Comparison of ENCODE assay signal across 8 cellular contexts in the genomic region with DNA sequence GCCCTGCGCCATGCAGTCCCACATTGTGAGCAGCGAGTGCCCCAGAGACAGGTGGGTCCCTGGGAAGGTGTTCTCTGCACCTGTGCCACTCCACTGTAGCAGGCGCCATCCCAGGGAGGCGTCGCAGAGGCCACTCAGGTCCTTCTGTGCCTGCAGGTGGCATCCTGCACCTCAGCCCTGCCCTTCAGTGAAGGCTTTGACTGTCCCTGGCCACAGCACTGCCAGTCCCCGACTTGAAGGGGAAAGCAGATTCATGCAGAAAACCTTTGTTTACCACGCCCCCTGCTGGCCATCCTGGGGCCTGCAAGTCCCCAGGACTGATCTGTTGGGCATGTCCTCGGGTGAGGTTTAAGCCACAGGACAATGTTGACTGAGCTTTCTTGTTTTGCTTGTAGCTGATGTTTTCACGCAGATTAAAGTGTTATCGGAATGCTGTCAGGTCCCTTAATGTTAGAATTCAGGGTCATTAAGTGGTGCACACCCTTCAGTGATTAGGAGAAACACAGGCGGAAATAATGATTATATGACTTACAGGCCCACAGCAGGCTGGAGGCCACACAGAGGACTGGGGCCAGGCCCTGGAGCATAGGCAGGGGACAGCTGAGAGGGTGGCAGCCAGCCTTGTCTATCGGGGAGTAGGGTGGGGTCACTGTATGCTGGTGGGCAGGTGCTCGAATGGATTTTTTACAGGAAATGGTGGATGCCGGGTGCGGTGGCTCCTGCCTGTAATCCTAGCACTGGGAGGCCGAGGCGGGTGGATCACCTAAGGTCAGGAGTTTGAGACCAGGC. TPM values are rescaled to one million over a fixed set of nuclear protein-coding genes. Genes with fewer than 3 reads are reported as not detected.
A peak's percentile ranks its signal among the peaks of the same experiment; 100 is the strongest.
DNase-seq lines count a peak whose midpoint lies in the region; ATAC-seq and TF ChIP-seq lines count a peak whose summit lies in the region.

No MANE protein-coding gene starts in this region.

- peaks cover 0 to 3% (median 0%) of the 10 kb centered on the region in 3 donors for H3K27me3 Mint-ChIP-seq in CD14-positive monocyte (ENCODE audit: low read depth in 3 of 3)

- H3K4me1 ChIP-seq in HAP-1 (peaks cover 4% of the 10 kb centered on the region; the same call in 1 of the 2 replicates), liver (ENCODE audit: control insufficient read depth in 4 of 4, insufficient read depth in 4 of 4, low read length in 3 of 4) (peaks cover 4 to 24% (median 5%) of the 10 kb centered on the region in 4 donors)

- WGBS in liver = 57% methylated on average over 17 of the region's 17 CpGs

- H3K9me3 Mint-ChIP-seq in CD14-positive monocyte = no peaks in the 10 kb centered on the region

- in situ Hi-C loops in HAP-1 (cut with MboI; ENCODE audit: low sequenced_read_pairs) = no loop called here

- peak; percentile 86 for DNase-seq in CD14-positive monocyte (ENCODE audit: low spot score)
- DNase-seq in HAP-1 (ENCODE audit: low spot score in 2 of 2) = peak; percentile 64 to 94
- peak; percentile 63 for DNase-seq in NCI-H510A treated with DMSO at 0.1 percent for 48 hours (lab: John Stamatoyannopoulos, UW)
- DNase-seq in activated CD4-positive, alpha-beta T cell treated with anti-CD3 and anti-CD28 coated beads, Interleukin-2, amount 50 U/mL, for 24 hours (ENCODE audit: low read depth in 1 of 2, low spot score in 1 of 2) = peak; percentile 82 to 88
- DNase-seq in coronary artery (ENCODE audit: low spot score) = peak; percentile 88
- DNase-seq in stimulated activated CD4-positive, alpha-beta T cell treated with anti-CD3 and anti-CD28 coated beads, TNF-alpha, amount 100 ng/mL, for 24 hours (ENCODE audit: low read depth in 3 of 3) = peak; percentile 78 to 86 (median 84)

- H3K9ac ChIP-seq in liver (ENCODE audit: low read depth in 1 of 2, low read length in 2 of 2) = no peak overlapping the region

- H3K4me3 Mint-ChIP-seq in CD14-positive monocyte = peak overlapping the region; percentile 66 to 89

- H3K36me3 ChIP-seq in HAP-1 (replicated peaks) (peaks cover 95% of the 10 kb centered on the region), liver (ENCODE audit: control insufficient read depth in 4 of 4, insufficient read depth in 3 of 4, low read depth in 1 of 4, low read length in 3 of 4) (peaks cover 0 to 2% (median 0%) of the 10 kb centered on the region in 4 donors)

- H3K9me3 ChIP-seq in HAP-1 (no peaks in the 10 kb centered on the region), liver (ENCODE audit: control insufficient read depth in 4 of 4, low read length in 3 of 4) (no peaks in the 10 kb centered on the region)

- H3K27ac ChIP-seq in coronary artery (peak overlapping the region in 1 of 2 donors; percentile 72), liver (ENCODE audit: low read depth in 1 of 2, low read length in 2 of 2) (no peak overlapping the region)

- peaks cover 39 to 58% of the 10 kb centered on the region in 2 donors for H3K36me3 Mint-ChIP-seq in CD14-positive monocyte

- no peak for ATAC-seq in HG03342 (IDR thresholded peaks at IDR 0.05; ENCODE audit: unreplicated experiment)

- peaks cover 81% of the 10 kb centered on the region for H3K4me1 Mint-ChIP-seq in CD14-positive monocyte

- peak overlapping the region; percentile 89 to 98 (median 94) for H3K27ac Mint-ChIP-seq in CD14-positive monocyte

- H3K4me3 ChIP-seq in HAP-1 = no peak overlapping the region
- H3K4me3 ChIP-seq in coronary artery = peak overlapping the region; percentile 8
- H3K4me3 ChIP-seq in liver (ENCODE audit: low read depth in 1 of 3, low read length in 3 of 3) = no peak overlapping the region

- TF ChIP-seq RAD21 in liver (IDR thresholded peaks at IDR 0.05) = peak; percentile 88 to 94

- no peaks in the 10 kb centered on the region for H3K27me3 ChIP-seq in HAP-1 (ENCODE audit: low read depth)
- no peaks in the 10 kb centered on the region for H3K27me3 ChIP-seq in liver (ENCODE audit: control insufficient read depth in 4 of 4, insufficient read depth in 4 of 4, low read length in 3 of 4)

- TF ChIP-seq CTCF in CD14-positive monocyte (IDR thresholded peaks at IDR 0.05) = peak; percentile 95
- TF ChIP-seq CTCF in coronary artery (IDR thresholded peaks at IDR 0.05) = peak; percentile 89
- TF ChIP-seq CTCF in liver (IDR thresholded peaks at IDR 0.05; ENCODE audit: low read depth, low read length, missing input control) = peak; percentile 99

- intact Hi-C loops in CD14-positive monocyte (cut with micrococcal nuclease) = loop anchor here (1.0 to 10.0 kb wide), 5 partner anchors 33 to 288 kb away; a partner anchor contains a TSS

TF ChIP-seq in liver, 16 proteins besides CTCF, POLR2A, EP300 and RAD21:
- no peak for TF ChIP-seq NR2F2 (IDR thresholded peaks at IDR 0.05)
- no peak for TF ChIP-seq SP1 (IDR thresholded peaks at IDR 0.05)
- no peak for TF ChIP-seq GABPA (IDR thresholded peaks at IDR 0.05 in 1 of 2, conservative IDR thresholded peaks at IDR 0.05 in 1 of 2)
- TF ChIP-seq JUND (IDR thresholded peaks at IDR 0.05) = no peak
- TF ChIP-seq EGR1 (IDR thresholded peaks at IDR 0.05; ENCODE audit: low read depth in 2 of 2) = no peak
- TF ChIP-seq, protein P1, sequence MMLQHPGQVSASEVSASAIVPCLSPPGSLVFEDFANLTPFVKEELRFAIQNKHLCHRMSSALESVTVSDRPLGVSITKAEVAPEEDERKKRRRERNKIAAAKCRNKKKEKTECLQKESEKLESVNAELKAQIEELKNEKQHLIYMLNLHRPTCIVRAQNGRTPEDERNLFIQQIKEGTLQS (IDR thresholded peaks at IDR 0.05) = no peak
- no peak for TF ChIP-seq FOXA1 (IDR thresholded peaks at IDR 0.05)
TF ChIP-seq in liver: peak in this region for 0.

RNA-seq across cellular contexts. Expression of a gene that starts 5.0 kb away (rescaled TPM):
- polyA plus RNA-seq in CD14-positive monocyte (10 to 100 TPM; 43.7 to 56.6 TPM), liver (1 to 10 TPM; 1.4 to 6.1 TPM)
- total RNA-seq in liver = 10 to 100 TPM in 1 of 2 donors, 1 to 10 TPM in 1; 4.9 to 38.9 TPM

RNA-seq across cellular contexts. Expression of a gene that starts 5.2 kb away (rescaled TPM):
- polyA plus RNA-seq in CD14-positive monocyte (10 to 100 TPM; 22.4 to 24.1 TPM), liver (10 to 100 TPM; 12.2 to 27.7 TPM)
- 10 to 100 TPM; 15.9 to 37.0 TPM for total RNA-seq in liver

RNA-seq across cellular contexts. Expression of a gene that starts 14.2 kb away (rescaled TPM):
- polyA plus RNA-seq in CD14-positive monocyte = 10 to 100 TPM; 59.1 to 63.7 TPM
- total RNA-seq in liver = 10 to 100 TPM; 14.7 to 64.4 TPM
- polyA plus RNA-seq in liver = 10 to 100 TPM; 15.1 to 19.6 TPM

RNA-seq across cellular contexts. Expression of a gene that starts 42.2 kb away (rescaled TPM):
- under 1 TPM; 0.40 to 0.82 TPM for polyA plus RNA-seq in CD14-positive monocyte
- total RNA-seq in liver = 1 to 10 TPM in 1 of 2 donors, under 1 TPM in 1; 0.51 to 1.4 TPM
- polyA plus RNA-seq in liver = 1 to 10 TPM in 1 of 2 donors, under 1 TPM in 1; 0.44 to 2.2 TPM

Comparison
In these comparisons a context has a peak if more than half of its experiments do, and no peak if none do; other contexts are left out.
1. RNA of a gene that starts 5.0 kb away (polyA plus RNA-seq): 43.7 to 56.6 TPM in CD14-positive monocyte; 1.4 to 6.1 TPM in liver; every median in the first group is over 4 times any median in the second.
2. Peak in every context shown above with its lines, with median percentiles within 50 percentile points of each other: DNase-seq and CTCF ChIP-seq.